8 cellular contexts compared by ENCODE assay signal in genomic region chrX:7146703-7147430, GRCh38. TPM values are rescaled to one million over a fixed set of nuclear protein-coding genes. Genes with fewer than 3 reads are reported as not detected.
DNase-seq lines count a peak whose midpoint lies in the region; ATAC-seq and TF ChIP-seq lines count a peak whose summit lies in the region.

No MANE protein-coding gene starts in this region.

- ATAC-seq in GM19043 (IDR thresholded peaks at IDR 0.05; ENCODE audit: low read depth, unreplicated experiment) (peak; percentile 28), HG03175 (IDR thresholded peaks at IDR 0.05; ENCODE audit: unreplicated experiment) (peak; percentile 15)

- H3K4me3 Mint-ChIP-seq in glutamatergic neuron (ENCODE audit: unreplicated experiment) = peak overlapping the region; percentile 83

- H3K4me1 Mint-ChIP-seq in glutamatergic neuron (ENCODE audit: low read depth, unreplicated experiment) = peaks cover 12% of the 10 kb centered on the region

- peaks cover 3% of the 10 kb centered on the region for H3K27me3 Mint-ChIP-seq in glutamatergic neuron (ENCODE audit: unreplicated experiment)

- TF ChIP-seq CTCF in WI38 (IDR thresholded peaks at IDR 0.05; ENCODE audit: low read depth, low read length) (no peak), glutamatergic neuron (IDR thresholded peaks at IDR 0.05; ENCODE audit: partially characterized antibody, unreplicated experiment) (no peak)

- DNase-seq in CD1c-positive myeloid dendritic cell (ENCODE audit: extremely low spot score) (peak; percentile 23), glutamatergic neuron (no peak), renal cortical epithelial cell (ENCODE audit: low read depth) (peak; percentile 21), GDM1 (lab: John Stamatoyannopoulos, UW) (no peak), NCI-H1092 treated with DMSO at 0.1 percent for 48 hours (lab: John Stamatoyannopoulos, UW) (no peak)

- peaks cover 8% of the 10 kb centered on the region for H3K9me3 Mint-ChIP-seq in glutamatergic neuron (ENCODE audit: unreplicated experiment)

- H3K36me3 Mint-ChIP-seq in glutamatergic neuron (ENCODE audit: unreplicated experiment) = no peaks in the 10 kb centered on the region

- no peak overlapping the region for H3K27ac Mint-ChIP-seq in glutamatergic neuron (ENCODE audit: unreplicated experiment)

- peak overlapping the region; percentile 97 for H3K4me3 ChIP-seq in WI38 (ENCODE audit: low read depth, low read length)

RNA-seq across cellular contexts. Expression of gene STS, which starts 0.6 kb away (rescaled TPM):
- total RNA-seq in glutamatergic neuron (ENCODE audit: unreplicated experiment) = 7.2 TPM
- total RNA-seq in renal cortical epithelial cell = 3.5 and 29.1 TPM in 2 replicates

RNA-seq across cellular contexts. Expression of gene PUDP, which starts 1.1 kb away (rescaled TPM):
- total RNA-seq in glutamatergic neuron (ENCODE audit: unreplicated experiment) (22.7 TPM), renal cortical epithelial cell (5.4 and 33.4 TPM in 2 replicates)

Comparison
In these comparisons a context has a peak if more than half of its experiments do, and no peak if none do; other contexts are left out.
1. DNase-seq: peak in CD1c-positive myeloid dendritic cell (single experiment) and renal cortical epithelial cell (single experiment); none in glutamatergic neuron (single experiment), GDM1 (single experiment) and NCI-H1092 treated with DMSO at 0.1 percent for 48 hours (single experiment).